In the genomic region with DNA sequence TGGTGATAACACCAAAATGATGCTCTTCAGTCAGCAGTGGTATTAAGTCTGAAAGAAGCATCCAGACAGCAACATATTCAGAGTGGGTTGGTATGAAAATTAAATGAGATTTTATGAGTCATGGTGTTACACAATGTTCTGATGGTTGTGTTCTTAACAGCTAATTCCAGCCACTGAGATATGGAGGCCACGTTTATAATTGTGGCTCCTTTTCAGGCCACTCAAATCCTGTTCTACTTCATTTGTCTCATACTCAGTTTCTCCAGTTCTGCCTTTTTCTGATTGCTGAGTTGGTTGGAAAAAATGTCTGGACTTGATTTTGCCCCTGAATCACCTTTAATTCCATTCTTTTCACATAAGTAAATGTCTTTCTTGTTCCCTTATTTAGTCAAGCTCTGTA, we compare ENCODE assay signal across 1 cellular context.
TF ChIP-seq lines count a peak whose summit lies in the region.

No MANE protein-coding gene starts in this region.

TF ChIP-seq in SK-N-SH, 30 proteins besides CTCF, POLR2A, EP300 and RAD21 (continued from another document):
- TF ChIP-seq, protein P1, sequence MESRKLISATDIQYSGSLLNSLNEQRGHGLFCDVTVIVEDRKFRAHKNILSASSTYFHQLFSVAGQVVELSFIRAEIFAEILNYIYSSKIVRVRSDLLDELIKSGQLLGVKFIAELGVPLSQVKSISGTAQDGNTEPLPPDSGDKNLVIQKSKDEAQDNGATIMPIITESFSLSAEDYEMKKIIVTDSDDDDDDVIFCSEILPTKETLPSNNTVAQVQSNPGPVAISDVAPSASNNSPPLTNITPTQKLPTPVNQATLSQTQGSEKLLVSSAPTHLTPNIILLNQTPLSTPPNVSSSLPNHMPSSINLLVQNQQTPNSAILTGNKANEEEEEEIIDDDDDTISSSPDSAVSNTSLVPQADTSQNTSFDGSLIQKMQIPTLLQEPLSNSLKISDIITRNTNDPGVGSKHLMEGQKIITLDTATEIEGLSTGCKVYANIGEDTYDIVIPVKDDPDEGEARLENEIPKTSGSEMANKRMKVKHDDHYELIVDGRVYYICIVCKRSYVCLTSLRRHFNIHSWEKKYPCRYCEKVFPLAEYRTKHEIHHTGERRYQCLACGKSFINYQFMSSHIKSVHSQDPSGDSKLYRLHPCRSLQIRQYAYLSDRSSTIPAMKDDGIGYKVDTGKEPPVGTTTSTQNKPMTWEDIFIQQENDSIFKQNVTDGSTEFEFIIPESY (IDR thresholded peaks at IDR 0.05; ENCODE audit: borderline replicate concordance, low read depth): no peak
- TF ChIP-seq, protein P2, sequence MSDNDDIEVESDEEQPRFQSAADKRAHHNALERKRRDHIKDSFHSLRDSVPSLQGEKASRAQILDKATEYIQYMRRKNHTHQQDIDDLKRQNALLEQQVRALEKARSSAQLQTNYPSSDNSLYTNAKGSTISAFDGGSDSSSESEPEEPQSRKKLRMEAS (IDR thresholded peaks at IDR 0.05; ENCODE audit: low read depth): no peak
- TF ChIP-seq FOSL2 (IDR thresholded peaks at IDR 0.05; ENCODE audit: borderline replicate concordance, low read depth) (peak; percentile 58; the same call in 1 of the 2 replicates), POLR2AphosphoS5 (IDR thresholded peaks at IDR 0.05; ENCODE audit: low read depth, low read length) (no peak), GABPA (IDR thresholded peaks at IDR 0.05; ENCODE audit: low read depth) (no peak), EZH2phosphoT487 (IDR thresholded peaks at IDR 0.05; ENCODE audit: borderline replicate concordance, low read depth) (no peak), NFIC (IDR thresholded peaks at IDR 0.05; ENCODE audit: borderline replicate concordance) (no peak), SIN3A (IDR thresholded peaks at IDR 0.05; ENCODE audit: borderline replicate concordance, low read depth, low read length) (no peak), RCOR1 (IDR thresholded peaks at IDR 0.05; ENCODE audit: low read length) (no peak)
